In the genomic region with DNA sequence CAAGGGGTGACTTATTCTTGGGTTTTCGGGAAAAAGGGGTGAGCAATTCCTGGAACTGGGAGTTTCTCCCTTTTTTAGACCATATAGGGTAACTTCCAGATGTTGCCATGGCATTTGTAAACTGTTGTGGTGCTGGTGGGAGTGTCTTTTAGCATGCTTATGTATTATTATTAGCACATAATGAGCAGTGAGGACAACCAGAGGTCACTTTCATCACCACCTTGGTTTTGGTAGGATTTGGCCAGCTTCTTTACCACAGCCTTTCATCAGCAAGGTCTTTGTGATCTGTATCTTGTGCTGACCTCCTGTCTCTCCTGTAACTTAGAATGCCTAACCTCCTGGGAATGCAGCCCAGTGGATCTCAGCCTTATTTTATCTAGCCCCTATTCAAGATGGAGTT, we compare ENCODE assay signal across 18 cellular contexts. TPM values are rescaled to one million over a fixed set of nuclear protein-coding genes. Genes with fewer than 3 reads are reported as not detected.
DNase-seq lines count a peak whose midpoint lies in the region; ATAC-seq and TF ChIP-seq lines count a peak whose summit lies in the region.
"Had no signal": no experiment of that assay in that cellular context is flagged by ENCODE, and none has a peak within 500 bp of the region (broad histone marks: within the 10 kb centered on the region; RNA-seq: fewer than 3 reads in every experiment).

No MANE protein-coding gene starts in this region.

- no peaks in the 10 kb centered on the region for H3K4me1 Mint-ChIP-seq in HFFc6 (ENCODE audit: low read depth)
- H3K4me1 Mint-ChIP-seq: CD8-positive, alpha-beta memory T cell; GM23338 had no signal

- intact Hi-C loops in testis (cut with DNase I; ENCODE audit: low total_unique reads): no loop called here

- no peaks in the 10 kb centered on the region for H3K79me2 ChIP-seq in trophoblast cell (ENCODE audit: control insufficient read depth, insufficient read depth, low read length, poor library complexity)

- H3K23ac ChIP-seq in trophoblast cell (ENCODE audit: low read length): no peak overlapping the region

- no peak overlapping the region for H4K8ac ChIP-seq in trophoblast cell (ENCODE audit: low read depth, low read length)

- no CpG with 5 or more reads among the region's 1 CpG for WGBS in trophoblast cell (ENCODE audit: extremely low coverage, insufficient coverage, insufficient read length)
- WGBS in testis, 2 donors: 88 to 89% methylated on average over 1 of the region's 1 CpG

- no peak overlapping the region for H4K91ac ChIP-seq in trophoblast cell (ENCODE audit: low read depth, low read length)

- H3K9me3 ChIP-seq in trophoblast cell (ENCODE audit: insufficient read depth, low read depth, low read length) (peaks cover 1% of the 10 kb centered on the region), testis (no peaks in the 10 kb centered on the region)
- H3K9me3 ChIP-seq: A549, Caco-2 had no signal

- H2BK12ac ChIP-seq in trophoblast cell (ENCODE audit: low read length): no peak overlapping the region

- H3K79me1 ChIP-seq in trophoblast cell (ENCODE audit: low read length): peaks cover 1% of the 10 kb centered on the region

- H3K27ac ChIP-seq in trophoblast cell (ENCODE audit: low read depth, low read length) (no peak overlapping the region), testis (no peak overlapping the region)
- H3K27ac ChIP-seq: A549 had no signal

- H3K27ac Mint-ChIP-seq in HFFc6: no peak overlapping the region
- H3K27ac Mint-ChIP-seq: CD8-positive, alpha-beta memory T cell; GM23338 had no signal

- no peaks in the 10 kb centered on the region for H3K27me3 ChIP-seq in trophoblast cell (ENCODE audit: insufficient read depth, low read length)
- no peaks in the 10 kb centered on the region for H3K27me3 ChIP-seq in testis

- no peak for TF ChIP-seq POLR2A in testis (IDR thresholded peaks at IDR 0.05)

- H3K4me3 Mint-ChIP-seq in HFFc6: no peak overlapping the region
- H3K4me3 Mint-ChIP-seq: CD8-positive, alpha-beta memory T cell; GM23338; IgD-negative memory B cell had no signal

- H3K4me3 ChIP-seq in fibroblast of the aortic adventitia (ENCODE audit: low read depth, low read length) (no peak overlapping the region), trophoblast cell (ENCODE audit: low read depth, low read length) (no peak overlapping the region), testis (no peak overlapping the region)
- H3K4me3 ChIP-seq: A549, GM12878, GM23338 had no signal

- no peaks in the 10 kb centered on the region for H3K36me3 Mint-ChIP-seq in HFFc6 (ENCODE audit: low read depth)
- H3K36me3 Mint-ChIP-seq: CD8-positive, alpha-beta memory T cell; IgD-negative memory B cell had no signal

- no peak overlapping the region for H4K12ac ChIP-seq in trophoblast cell (ENCODE audit: low read depth, low read length)

- no peak overlapping the region for H2AK5ac ChIP-seq in trophoblast cell (ENCODE audit: low read length)

- DNase-seq in HFFc6 (peak; percentile 14), RPMI7951 (ENCODE audit: low read depth) (peak; percentile 56), fibroblast of the aortic adventitia (ENCODE audit: low read depth) (peak; percentile 14), trophoblast cell (peak; percentile 45 to 71), testis (no peak), DMS79 (lab: John Stamatoyannopoulos, UW) (no peak), activated gamma-delta T cell treated with Interleukin-2 at 50 U/mL for 16 hours (no peak)
- DNase-seq: Caco-2; CD8-positive, alpha-beta memory T cell; H7 had no signal

- H3K4ac ChIP-seq in trophoblast cell (ENCODE audit: low read depth, low read length): no peak overlapping the region

- H2BK5ac ChIP-seq in trophoblast cell (ENCODE audit: low read depth, low read length, poor library complexity): no peak overlapping the region

- no peak overlapping the region for H3K9ac ChIP-seq in trophoblast cell (ENCODE audit: low read length)

- H3K4me2 ChIP-seq in trophoblast cell (ENCODE audit: low read length): no peak overlapping the region
- H3K4me2 ChIP-seq: A549, GM23338 had no signal

- TF ChIP-seq CTCF in HFFc6 (IDR thresholded peaks at IDR 0.05) (no peak), fibroblast of the aortic adventitia (IDR thresholded peaks at IDR 0.05; ENCODE audit: insufficient read depth, low read length) (no peak), testis (IDR thresholded peaks at IDR 0.05) (no peak)

- no peak overlapping the region for H2BK120ac ChIP-seq in trophoblast cell (ENCODE audit: insufficient read depth, low read length, poor library complexity)

- peaks cover 11% of the 10 kb centered on the region for H3K27me3 Mint-ChIP-seq in HFFc6 (ENCODE audit: insufficient read depth)
- H3K27me3 Mint-ChIP-seq: IgD-negative memory B cell had no signal

- H3K14ac ChIP-seq in trophoblast cell (ENCODE audit: low read length): no peak overlapping the region

- no peak overlapping the region for H2AFZ ChIP-seq in trophoblast cell (ENCODE audit: insufficient read depth, low read length, poor library complexity)
- H2AFZ ChIP-seq: GM23338 had no signal

- H3K36me3 ChIP-seq in trophoblast cell (ENCODE audit: control insufficient read depth in 1 of 2, insufficient read depth in 2 of 2, low read length in 2 of 2): no peaks in the 10 kb centered on the region
- H3K36me3 ChIP-seq in testis (ENCODE audit: low read depth, missing control alignments): no peaks in the 10 kb centered on the region

- H3K9me3 Mint-ChIP-seq in HFFc6: no peaks in the 10 kb centered on the region
- H3K9me3 Mint-ChIP-seq: GM23338 had no signal

- H3K18ac ChIP-seq in trophoblast cell (ENCODE audit: low read length): no peak overlapping the region

- H3K4me1 ChIP-seq in trophoblast cell (ENCODE audit: control insufficient read depth in 1 of 2, insufficient read depth in 2 of 2, low read length in 2 of 2) (peaks cover 4 to 6% of the 10 kb centered on the region in 2 experiments), testis (peaks cover 7% of the 10 kb centered on the region)
- H3K4me1 ChIP-seq: A549, Caco-2 had no signal

- ATAC-seq in GM21367 (IDR thresholded peaks at IDR 0.05; ENCODE audit: unreplicated experiment): no peak
- ATAC-seq: A549, GM12878, GM23338 had no signal

RNA-seq across cellular contexts. Expression of a gene that starts 53.5 kb away (rescaled TPM):
- total RNA-seq in HFFc6 (2021; fragmentation: NEBNext Ultra II Directional; extraction: Animal tissue kit (Norgen Biotek cat#: 25700)): not detected
- not detected in 2 replicates for total RNA-seq in RPMI7951 (2014; rRNA removed; shearing (Covaris generic))
- total RNA-seq in fibroblast of the aortic adventitia (ENCODE audit: low replicate concordance) (not detected in 2 replicates), testis (10 to 100 TPM in 1 of 2 donors, 1 to 10 TPM in 1; 3.6 to 10.7 TPM)
- polyA plus RNA-seq in trophoblast cell (2013): not detected in 2 replicates
- 13.8 TPM for polyA plus RNA-seq in testis (ENCODE audit: insufficient read depth, low read depth, low replicate concordance)
- total RNA-seq: Caco-2; CD8-positive, alpha-beta memory T cell; GM12878; HT-29 had no signal
- polyA plus RNA-seq: A549; AG04450; BJ; CD8-positive, alpha-beta memory T cell; GM12878; IgD-negative memory B cell had no signal

Comparison
In these comparisons a context has a peak if more than half of its experiments do, and no peak if none do; other contexts are left out.
1. DNase-seq: peak in HFFc6 (single experiment), RPMI7951 (single experiment), fibroblast of the aortic adventitia (single experiment) and trophoblast cell (2 of 2); none in testis (single experiment), DMS79 (single experiment) and activated gamma-delta T cell treated with Interleukin-2 at 50 U/mL for 16 hours (single experiment).